ENCODE assay signal across 21 cellular contexts in the genomic region with DNA sequence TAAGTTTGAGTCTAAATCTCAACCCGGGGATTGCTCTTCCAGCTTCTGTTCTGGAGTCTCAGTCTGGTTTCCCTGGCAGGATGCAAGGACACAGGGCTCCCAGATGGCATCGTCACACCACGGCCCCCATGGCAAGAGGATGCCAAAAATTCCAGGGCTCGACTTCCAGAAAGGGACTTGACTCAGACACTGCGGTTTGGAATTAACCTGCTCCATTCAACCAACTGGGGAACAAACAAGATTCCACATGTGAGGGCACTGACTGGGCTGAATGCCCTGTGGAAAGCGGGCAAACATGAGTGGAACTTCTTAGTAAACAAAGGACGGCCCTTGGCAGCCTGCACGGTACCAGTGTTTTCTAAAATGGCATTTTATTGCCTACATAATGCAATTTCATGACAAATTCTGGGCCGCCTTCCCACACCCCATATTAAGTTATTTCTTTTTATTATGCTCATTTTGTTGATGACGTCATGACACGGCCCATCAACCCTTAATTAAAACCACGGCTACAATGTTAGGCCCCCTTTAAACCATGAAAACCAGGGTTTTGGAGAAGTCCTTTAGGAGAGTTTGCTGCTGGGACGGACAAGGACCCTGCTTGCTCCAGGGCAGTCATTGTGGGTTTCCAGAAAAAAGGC.
DNase-seq lines count a peak whose midpoint lies in the region; FAIRE-seq and TF ChIP-seq lines count a peak whose summit lies in the region.
"Had no signal": no experiment of that assay in that cellular context is flagged by ENCODE, and none has a peak within 500 bp of the region (broad histone marks: within the 10 kb centered on the region; RNA-seq: fewer than 3 reads in every experiment).

No MANE protein-coding gene starts in this region.

- DNase-seq in NCI-H1105 treated with DMSO at 0.1 percent for 48 hours (lab: John Stamatoyannopoulos, UW) (peak; percentile 29), NCI-H1105 (lab: John Stamatoyannopoulos, UW) (no peak), astrocyte of the hippocampus (ENCODE audit: low read depth, low spot score) (peak; percentile 94), keratinocyte (ENCODE audit: low read depth, low spot score) (peak; percentile 23), tibial artery (no peak), occipital lobe (lab: John Stamatoyannopoulos, UW) (no peak), NCI-H1694 treated with DMSO at 0.1 percent for 48 hours (lab: John Stamatoyannopoulos, UW) (no peak), BE2C (no peak)
- DNase-seq: activated CD4-positive, alpha-beta T cell treated with anti-CD3 and anti-CD28 coated beads, Interleukin-2, amount 10 ng/mL, durations not matched to agents 7 days and 5 days; activated naive CD4-positive, alpha-beta T cell treated with Interleukin-2 at 50 U/mL for 16 hours; CD4-positive, CD25-positive, alpha-beta regulatory T cell; dermis blood vessel endothelial cell; DMS53; esophagus squamous epithelium; KBM-7; left colon; NCI-H187; pancreas; trophoblast cell had no signal

- no peaks in the 10 kb centered on the region for H4K20me1 ChIP-seq in keratinocyte (ENCODE audit: control insufficient read depth, extremely low read depth, insufficient read depth, low read length)

- intact Hi-C loops in tibial artery (cut with DNase I; ENCODE audit: low total_unique reads): no loop called here

- H2AFZ ChIP-seq in keratinocyte (ENCODE audit: control insufficient read depth, low read length): no peak overlapping the region

- H3K4me3 ChIP-seq in keratinocyte (ENCODE audit: control insufficient read depth in 2 of 3, extremely low read depth in 1 of 3, insufficient read depth in 2 of 3, low read depth in 1 of 3, low read length in 3 of 3) (no peak overlapping the region), tibial artery (no peak overlapping the region), BE2C (ENCODE audit: low read depth, low read length) (no peak overlapping the region)
- H3K4me3 ChIP-seq: esophagus squamous epithelium, pancreas, smooth muscle cell had no signal

- H3K79me2 ChIP-seq in keratinocyte (ENCODE audit: control insufficient read depth, insufficient read depth, low read length): no peaks in the 10 kb centered on the region

- H3K4me1 ChIP-seq in keratinocyte (ENCODE audit: control insufficient read depth, extremely low read depth, insufficient read depth, low read length) (peaks cover 9% of the 10 kb centered on the region), tibial artery (peaks cover 0 to 15% (median 11%) of the 10 kb centered on the region in 4 donors), BE2C (no peaks in the 10 kb centered on the region)
- H3K4me1 ChIP-seq: pancreas had no signal

- dilution Hi-C loops in keratinocyte (cut with MboI; ENCODE audit: extremely low pct_ligation_motif_present, low sequenced_read_pairs): no loop called here

- no peak overlapping the region for H3K4me2 ChIP-seq in keratinocyte (ENCODE audit: control insufficient read depth, extremely low read depth, insufficient read depth, low read depth, low read length)
- H3K4me2 ChIP-seq: smooth muscle cell had no signal

- no peak overlapping the region for H3K9ac ChIP-seq in keratinocyte (ENCODE audit: control insufficient read depth, extremely low read depth, insufficient read depth, low read length)

- H3K36me3 ChIP-seq in keratinocyte (ENCODE audit: control insufficient read depth in 2 of 2, extremely low read depth in 1 of 2, insufficient read depth in 2 of 2, low read length in 2 of 2) (no peaks in the 10 kb centered on the region), tibial artery (no peaks in the 10 kb centered on the region), BE2C (no peaks in the 10 kb centered on the region)
- H3K36me3 ChIP-seq: esophagus squamous epithelium, pancreas had no signal

- H3K9me3 ChIP-seq in keratinocyte (ENCODE audit: control insufficient read depth, low read depth, low read length): no peaks in the 10 kb centered on the region
- no peaks in the 10 kb centered on the region for H3K9me3 ChIP-seq in tibial artery
- H3K9me3 ChIP-seq in BE2C: no peaks in the 10 kb centered on the region
- H3K9me3 ChIP-seq: esophagus squamous epithelium, pancreas had no signal

- peak; percentile 83 for FAIRE-seq in keratinocyte (lab: Jason Lieb, UNC)
- FAIRE-seq: pancreas had no signal

- TF ChIP-seq CTCF in keratinocyte (optimal IDR thresholded peaks at IDR 0.05 in 1 of 3, IDR thresholded peaks at IDR 0.05 in 1 of 3, conservative IDR thresholded peaks at IDR 0.05 in 1 of 3; ENCODE audit: extremely low read depth in 1 of 3, insufficient read depth in 2 of 3, low read length in 3 of 3) (no peak), tibial artery (IDR thresholded peaks at IDR 0.05) (no peak), BE2C (IDR thresholded peaks at IDR 0.05; ENCODE audit: low read depth, low read length) (no peak)

- H3K27me3 ChIP-seq in keratinocyte (ENCODE audit: control insufficient read depth, extremely low read depth, insufficient read depth, low read length) (peaks cover 24% of the 10 kb centered on the region), tibial artery (no peaks in the 10 kb centered on the region), BE2C (0 out of 2 replicates have a peak, but pooled peaks cover 3% of the 10 kb centered on the region)

- no peak overlapping the region for H3K27ac ChIP-seq in keratinocyte (ENCODE audit: control insufficient read depth, insufficient read depth, low read length)
- peak overlapping the region; percentile 15 to 37 for H3K27ac ChIP-seq in tibial artery
- H3K27ac ChIP-seq: 22Rv1, esophagus squamous epithelium, pancreas had no signal

- no peaks in the 10 kb centered on the region for H3K9me1 ChIP-seq in keratinocyte (ENCODE audit: control insufficient read depth, extremely low read depth, insufficient read depth, low read length)

Comparison
In these comparisons a context has a peak if more than half of its experiments do, and no peak if none do; other contexts are left out.
1. DNase-seq: peak in NCI-H1105 treated with DMSO at 0.1 percent for 48 hours (single experiment), astrocyte of the hippocampus (single experiment) and keratinocyte (single experiment); none in NCI-H1105 (single experiment), tibial artery (0 of 2), occipital lobe (single experiment), NCI-H1694 treated with DMSO at 0.1 percent for 48 hours (single experiment) and BE2C (single experiment).